ENCODE assay signal across 8 cellular contexts in the genomic region with DNA sequence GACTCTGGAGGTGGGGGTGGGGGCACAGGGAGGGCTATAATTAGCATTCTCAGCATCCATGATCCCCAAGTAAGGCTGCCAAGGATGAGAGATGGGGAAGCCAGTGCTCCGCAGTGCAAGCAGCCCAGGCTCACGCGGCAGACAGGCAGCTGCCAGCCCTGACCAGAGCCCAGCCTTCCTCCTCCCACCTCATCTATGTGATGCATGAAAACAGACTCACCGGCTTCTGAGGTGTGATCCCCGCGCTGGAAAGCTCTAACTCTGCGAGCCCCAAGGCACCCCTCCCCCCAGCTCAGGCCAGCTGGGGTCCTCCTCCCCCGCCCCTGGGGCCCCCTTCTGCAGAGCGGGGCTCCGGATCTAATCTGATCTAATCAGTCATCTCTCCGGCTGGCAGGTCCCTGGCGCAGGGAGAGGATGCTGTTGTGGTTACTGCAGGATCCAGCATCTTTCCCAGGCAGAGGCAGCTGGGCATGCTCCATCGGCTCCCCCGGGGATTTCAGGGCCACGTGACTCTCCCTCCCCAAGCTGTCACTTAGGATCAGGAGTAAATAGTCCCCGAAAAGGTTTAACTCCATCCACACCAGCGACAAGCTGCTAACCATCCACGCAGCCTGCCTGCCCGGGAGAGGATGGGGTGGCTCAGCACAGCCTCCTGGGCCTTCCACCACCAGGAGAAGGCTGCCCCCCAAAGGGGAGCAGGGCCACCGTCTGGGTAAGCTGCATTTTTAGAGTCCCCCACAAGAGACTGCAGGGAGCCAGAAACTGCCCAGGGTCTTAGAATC. TPM values are rescaled to one million over a fixed set of nuclear protein-coding genes. Genes with fewer than 3 reads are reported as not detected.
DNase-seq lines count a peak whose midpoint lies in the region; ATAC-seq, FAIRE-seq and TF ChIP-seq lines count a peak whose summit lies in the region.

Gene PLEKHA6, minus strand, starts transcription at position 456 of the 782 bp plus-strand sequence. CDS start 86,202 bp downstream, outside the sequence.

- H3K4me2 ChIP-seq in A549: peak within 1 kb of the TSS; percentile 33; the same call in 2 of the 3 replicates

- TF ChIP-seq POLR2A in A549 (IDR thresholded peaks at IDR 0.05; ENCODE audit: low read length): no peak

- no peak for FAIRE-seq in A549 (lab: Jason Lieb, UNC)

- H3K9me3 ChIP-seq in A549 (no peaks in the 10 kb centered on the region), HUES6 (ENCODE audit: control insufficient read depth, insufficient read depth, low read depth, low read length) (no peaks in the 10 kb centered on the region), psoas muscle (no peaks in the 10 kb centered on the region)

- ATAC-seq in A549 (peak; percentile 59 to 78; a peak in 5 of 6 replicates), Right ventricle myocardium inferior (peak; percentile 31), psoas muscle (no peak)

- CTCF ChIA-PET in A549 (lab: Yijun Ruan, JAX): interaction anchor here (0.8 to 27.1 kb wide), 12 partner anchors 10 to 197 kb away, joined by 3 to 840 read pairs (median 13); partner anchors contain the start of genes GOLT1A and REN

- no peak within 1 kb of the TSS for H3K9ac ChIP-seq in HUES6 (ENCODE audit: low read length)

- peaks cover 33% of the 10 kb centered on the region for H3K4me1 ChIP-seq in A549
- peaks cover 36% of the 10 kb centered on the region for H3K4me1 ChIP-seq in HUES6 (ENCODE audit: control insufficient read depth, insufficient read depth, low read length)
- H3K4me1 ChIP-seq in psoas muscle: peaks cover 6% of the 10 kb centered on the region

- TF ChIP-seq CTCF in A549 (IDR thresholded peaks at IDR 0.05) (peak; percentile 30; the same call in 1 of the 3 replicates), psoas muscle (IDR thresholded peaks at IDR 0.05) (no peak)

- DNase-seq in A549 (ENCODE audit: low read depth in 1 of 2, low spot score in 1 of 2): no peak
- peak; percentile 74 for DNase-seq in UCSD-AML1 (lab: John Stamatoyannopoulos, UW; ENCODE audit: unreplicated experiment)
- no peak for DNase-seq in Right ventricle myocardium inferior (ENCODE audit: missing footprints)
- peak; percentile 49 to 77 for DNase-seq in psoas muscle
- no peak for DNase-seq in stimulated activated CD4-positive, alpha-beta T cell treated with anti-CD3 and anti-CD28 coated beads, Interleukin-4, amount 100 ng/mL, for 1 hour
- DNase-seq in DMS114 treated with DMSO at 0.1 percent for 48 hours (lab: John Stamatoyannopoulos, UW; ENCODE audit: unreplicated experiment): no peak
- no peak for DNase-seq in SKM-1 (lab: John Stamatoyannopoulos, UW; ENCODE audit: unreplicated experiment)

- H3K4me3 ChIP-seq in A549 (no peak within 1 kb of the TSS), HUES6 (ENCODE audit: low read depth, low read length) (peak within 1 kb of the TSS; percentile 21; the same call in 1 of the 2 replicates), psoas muscle (no peak within 1 kb of the TSS)

- POLR2A ChIA-PET in A549 (lab: Yijun Ruan, JAX): no interaction called here

- H3K27ac ChIP-seq in A549: peak within 1 kb of the TSS; percentile 10 to 65; a peak in 4 of 6 replicates
- H3K27ac ChIP-seq in HUES6 (ENCODE audit: low read depth, low read length): no peak within 1 kb of the TSS
- H3K27ac ChIP-seq in psoas muscle: no peak within 1 kb of the TSS

- WGBS in A549 (ENCODE audit: missing lambda C conversion rate): 55% methylated on average over 15 of the region's 20 CpGs
- 8 to 14% (median 9%) methylated on average over 20 of the region's 20 CpGs for WGBS in psoas muscle, 3 donors

- H3K27me3 ChIP-seq in HUES6 (ENCODE audit: control insufficient read depth, insufficient read depth, low read length) (peaks cover 23% of the 10 kb centered on the region), psoas muscle (ENCODE audit: insufficient read depth in 3 of 3, low read length in 2 of 3) (peaks cover 0 to 12% (median 2%) of the 10 kb centered on the region in 3 donors)

- intact Hi-C loops in Right ventricle myocardium inferior (cut with DNase I) (loop anchor here (5.0 kb wide), 1 partner anchor 497 kb away; the partner anchor contains the start of gene SNRPE), psoas muscle (cut with DNase I) (loop anchor here (5.0 to 10.0 kb wide), 3 partner anchors 102 to 495 kb away; partner anchors contain the start of gene SNRPE (in 2 of the 2))

- peak; percentile 66 for TF ChIP-seq RAD21 in A549 (conservative IDR thresholded peaks at IDR 0.05 in 1 of 2, IDR thresholded peaks at IDR 0.05 in 1 of 2)

- no peaks in the 10 kb centered on the region for H3K36me3 ChIP-seq in HUES6 (ENCODE audit: control insufficient read depth, insufficient read depth, low read length)
- no peaks in the 10 kb centered on the region for H3K36me3 ChIP-seq in psoas muscle (ENCODE audit: insufficient read depth in 1 of 2, low read depth in 1 of 2)

- TF ChIP-seq EP300 in A549 (IDR thresholded peaks at IDR 0.05): no peak

TF ChIP-seq in A549, 52 proteins besides CTCF, POLR2A, EP300 and RAD21:
- TF ChIP-seq REST (IDR thresholded peaks at IDR 0.05): no peak
- TF ChIP-seq, protein P1, sequence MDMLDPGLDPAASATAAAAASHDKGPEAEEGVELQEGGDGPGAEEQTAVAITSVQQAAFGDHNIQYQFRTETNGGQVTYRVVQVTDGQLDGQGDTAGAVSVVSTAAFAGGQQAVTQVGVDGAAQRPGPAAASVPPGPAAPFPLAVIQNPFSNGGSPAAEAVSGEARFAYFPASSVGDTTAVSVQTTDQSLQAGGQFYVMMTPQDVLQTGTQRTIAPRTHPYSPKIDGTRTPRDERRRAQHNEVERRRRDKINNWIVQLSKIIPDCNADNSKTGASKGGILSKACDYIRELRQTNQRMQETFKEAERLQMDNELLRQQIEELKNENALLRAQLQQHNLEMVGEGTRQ (IDR thresholded peaks at IDR 0.05): 0 out of 2 replicates have a peak, but pooled peaks have one; percentile 21
- TF ChIP-seq ZSCAN20 (CRISPR knock-in tag; IDR thresholded peaks at IDR 0.05): no peak
- peak; percentile 62 for TF ChIP-seq SMC3 (IDR thresholded peaks at IDR 0.05)
- no peak for TF ChIP-seq CHD2 (IDR thresholded peaks at IDR 0.05; ENCODE audit: low read length, partially characterized antibody)

RNA-seq across cellular contexts. Expression of gene PLEKHA6, which starts in this region (rescaled TPM):
- polyA plus RNA-seq in A549 (2011; rRNA removed): 13.0 and 16.4 TPM in 2 replicates
- polyA plus RNA-seq in A549 (2012; cell fraction: cytosol; rRNA removed): 12.1 and 14.8 TPM in 2 replicates
- polyA plus RNA-seq in A549 (2012; cell fraction: nucleus; rRNA removed): 54.7 and 55.1 TPM in 2 replicates
- 17.9 to 26.2 TPM (median 23.4 TPM) in 3 replicates for polyA plus RNA-seq in A549 (2017; fragmentation: RNase III; extraction: RNeasy Plus Mini Kit Qiagen cat#74134 plus additional on column Dnase treatment)
- polyA minus RNA-seq in A549 (2011; rRNA and poly(A)+ RNA removed): 12.4 and 13.0 TPM in 2 replicates
- 18.7 TPM for total RNA-seq in Right ventricle myocardium inferior
- total RNA-seq in psoas muscle: 1 to 10 TPM; 1.5 to 7.1 (median 4.8) TPM
- 1 to 10 TPM in 2 of 3 donors, under 1 TPM in 1; 0.92 to 1.7 (median 1.2) TPM for polyA plus RNA-seq in psoas muscle

Comparison
In these comparisons a context has a peak if more than half of its experiments do, and no peak if none do; other contexts are left out.
1. RNA of gene PLEKHA6 (polyA plus RNA-seq): 12.1 to 55.1 TPM in A549; 0.92 to 1.7 TPM in psoas muscle; every median in the first group is over 4 times any median in the second.
2. ATAC-seq: peak in A549 (2 of 2) and Right ventricle myocardium inferior (single experiment); none in psoas muscle (0 of 4).
3. DNase-seq: peak in UCSD-AML1 (single experiment) and psoas muscle (2 of 2); none in A549 (0 of 2), Right ventricle myocardium inferior (single experiment), stimulated activated CD4-positive, alpha-beta T cell treated with anti-CD3 and anti-CD28 coated beads, Interleukin-4, amount 100 ng/mL, for 1 hour (single experiment), DMS114 treated with DMSO at 0.1 percent for 48 hours (single experiment) and SKM-1 (single experiment).
4. H3K27ac ChIP-seq: peak in A549 (2 of 2); none in HUES6 (single experiment) and psoas muscle (single experiment).